Comparison of ENCODE assay signal across 9 cellular contexts in the genomic region with DNA sequence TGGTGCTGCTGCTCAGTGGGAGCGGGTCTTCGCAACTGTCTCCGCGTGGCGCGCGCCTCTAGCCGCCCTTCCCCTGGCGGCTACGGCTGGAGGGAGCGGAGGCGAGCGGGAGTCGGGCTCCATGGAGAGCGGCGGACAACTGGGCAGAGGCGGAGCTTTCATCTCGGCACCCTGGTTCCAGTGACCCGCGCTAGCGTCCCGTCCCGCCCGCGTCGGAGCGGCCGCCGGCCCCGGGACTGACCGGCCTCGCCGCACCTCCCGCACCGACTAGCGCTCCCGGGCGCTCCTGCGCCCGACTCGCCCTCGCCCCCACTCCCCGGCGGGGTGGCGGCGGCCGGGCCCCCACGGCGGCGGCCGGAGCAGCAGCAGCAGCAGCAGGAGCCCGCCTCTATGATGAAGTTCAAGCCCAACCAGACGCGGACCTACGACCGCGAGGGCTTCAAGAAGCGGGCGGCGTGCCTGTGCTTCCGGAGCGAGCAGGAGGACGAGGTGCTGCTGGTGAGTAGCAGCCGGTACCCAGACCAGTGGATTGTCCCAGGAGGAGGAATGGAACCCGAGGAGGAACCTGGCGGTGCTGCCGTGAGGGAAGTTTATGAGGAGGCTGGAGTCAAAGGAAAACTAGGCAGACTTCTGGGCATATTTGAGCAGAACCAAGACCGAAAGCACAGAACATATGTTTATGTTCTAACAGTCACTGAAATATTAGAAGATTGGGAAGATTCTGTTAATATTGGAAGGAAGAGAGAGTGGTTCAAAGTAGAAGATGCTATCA. TPM values are rescaled to one million over a fixed set of nuclear protein-coding genes. Genes with fewer than 3 reads are reported as not detected.
DNase-seq lines count a peak whose midpoint lies in the region; ATAC-seq and TF ChIP-seq lines count a peak whose summit lies in the region.
"Not testable (repeated sequence)": the region's sequence is repeated elsewhere in the genome, so short reads cannot be mapped to it uniquely, and the experiment has no call there.
"Had no signal": no experiment of that assay in that cellular context is flagged by ENCODE, and none has a peak within 500 bp of the region (broad histone marks: within the 10 kb centered on the region; RNA-seq: fewer than 3 reads in every experiment).

Gene NUDT4B, plus strand, starts transcription at position 212 of the 772 bp plus-strand sequence. Its CDS starts 179 bp downstream, at position 391.

- peak; percentile 44 for ATAC-seq in GM18517 (IDR thresholded peaks at IDR 0.05; ENCODE audit: unreplicated experiment)
- ATAC-seq in GM21390 (IDR thresholded peaks at IDR 0.05; ENCODE audit: unreplicated experiment): peak; percentile 42
- peak; percentile 38 for ATAC-seq in HG02798 (IDR thresholded peaks at IDR 0.05; ENCODE audit: poor library complexity, unreplicated experiment)
- peak; percentile 56 for ATAC-seq in HG03432 (IDR thresholded peaks at IDR 0.05; ENCODE audit: unreplicated experiment)
- ATAC-seq in WTC11: peak; percentile 71

- not testable (repeated sequence) for H3K4me1 Mint-ChIP-seq in WTC11

- POLR2A ChIA-PET in WTC11 (lab: Charles Lee): not testable (repeated sequence)

- not testable (repeated sequence) for H3K4me1 ChIP-seq in esophagus squamous epithelium; mononuclear cell (ENCODE audit: insufficient read depth, low read length); testis

- TF ChIP-seq CTCF in WTC11 (IDR thresholded peaks at IDR 0.05); esophagus squamous epithelium (IDR thresholded peaks at IDR 0.05); testis (IDR thresholded peaks at IDR 0.05): not testable (repeated sequence)

- not testable (repeated sequence) for H3K27me3 Mint-ChIP-seq in WTC11 (ENCODE audit: low read depth)

- not testable (repeated sequence) for H3K36me3 Mint-ChIP-seq in WTC11

- DNase-seq in WTC11 (ENCODE audit: low spot score); esophagus squamous epithelium (lab: John Stamatoyannopoulos, UW); testis: not testable (repeated sequence)

- intact Hi-C loops in esophagus squamous epithelium (cut with DNase I); testis (cut with DNase I; ENCODE audit: low total_unique reads): not testable (repeated sequence)

- H3K36me3 ChIP-seq in esophagus squamous epithelium; testis (ENCODE audit: low read depth, missing control alignments): not testable (repeated sequence)

- not testable (repeated sequence) for H3K9me3 ChIP-seq in esophagus squamous epithelium; mononuclear cell (ENCODE audit: low read depth, low read length); testis

- CTCF ChIA-PET in WTC11 (lab: Charles Lee): not testable (repeated sequence)

- not testable (repeated sequence) for H3K9me3 Mint-ChIP-seq in WTC11

- not testable (repeated sequence) for H3K27ac Mint-ChIP-seq in WTC11

- WGBS in esophagus squamous epithelium, 2 donors: no CpG with 5 or more reads among the region's 68 CpGs
- WGBS in testis, 2 donors: no CpG with 5 or more reads among the region's 68 CpGs

- H3K27ac ChIP-seq in esophagus squamous epithelium, testis: not testable (repeated sequence)

- H3K27me3 ChIP-seq in esophagus squamous epithelium; mononuclear cell (ENCODE audit: insufficient read depth, low read length); testis: not testable (repeated sequence)

- H3K4me3 Mint-ChIP-seq in WTC11: not testable (repeated sequence)

- TF ChIP-seq POLR2A in esophagus squamous epithelium (IDR thresholded peaks at IDR 0.05); testis (IDR thresholded peaks at IDR 0.05): not testable (repeated sequence)

- not testable (repeated sequence) for H3K4me3 ChIP-seq in esophagus squamous epithelium; mononuclear cell (ENCODE audit: low read length); testis

RNA-seq across cellular contexts. Expression of gene NUDT4B, which starts in this region (rescaled TPM):
- total RNA-seq in WTC11 (2021) (not detected in 3 replicates), esophagus squamous epithelium (10 to 100 TPM in 3 of 4 donors, 1 to 10 TPM in 1; 2.0 to 24.6 (median 14.7) TPM), mononuclear cell (34.0 TPM), testis (10 to 100 TPM; 22.8 to 30.9 TPM)
- polyA plus RNA-seq in testis (ENCODE audit: insufficient read depth, low read depth, low replicate concordance): 7.0 TPM
- total RNA-seq: mesothelial cell of epicardium had no signal

Comparison
In these comparisons a context has a peak if more than half of its experiments do, and no peak if none do; other contexts are left out.
1. Peak in ATAC-seq in WTC11; RNA of the gene not detected or under 1 TPM.